Comparison of ENCODE assay signal across 8 cellular contexts in genomic region chr11:10930961-10931760, GRCh38.
DNase-seq lines count a peak whose midpoint lies in the region; ATAC-seq, FAIRE-seq and TF ChIP-seq lines count a peak whose summit lies in the region.

No MANE protein-coding gene starts in this region.

- H3K9me2 ChIP-seq in SU-DHL-6 (replicated peaks; ENCODE audit: insufficient read depth, low read length) = no peaks in the 10 kb centered on the region

- H3F3A ChIP-seq in SU-DHL-6 (ENCODE audit: insufficient read depth) = no peaks in the 10 kb centered on the region

- H3K9me3 ChIP-seq in SU-DHL-6 (ENCODE audit: insufficient read depth, low read length) (no peaks in the 10 kb centered on the region), heart right ventricle (no peaks in the 10 kb centered on the region), pancreas (no peaks in the 10 kb centered on the region), vagina (no peaks in the 10 kb centered on the region)

- TF ChIP-seq POLR2A in vagina (IDR thresholded peaks at IDR 0.05) = peak in 1 of 2 donors; percentile 22

- H3K79me2 ChIP-seq in KMS-11 (ENCODE audit: insufficient read depth, low read depth) = no peaks in the 10 kb centered on the region
- H3K79me2 ChIP-seq in SU-DHL-6 (ENCODE audit: insufficient read depth, low read length) = no peaks in the 10 kb centered on the region

- no peak overlapping the region for H3K27ac ChIP-seq in KMS-11
- H3K27ac ChIP-seq in SU-DHL-6 (ENCODE audit: low read depth, low read length) = no peak overlapping the region
- peak overlapping the region; percentile 87 for H3K27ac ChIP-seq in angular gyrus (ENCODE audit: low read depth, low read length)
- H3K27ac ChIP-seq in heart right ventricle = peak overlapping the region; percentile 72 to 92 (median 88)
- H3K27ac ChIP-seq in pancreas = peak overlapping the region; percentile 25 to 77 (median 58)
- H3K27ac ChIP-seq in vagina = peak overlapping the region; percentile 99

- H3K4me1 ChIP-seq in KMS-11 (ENCODE audit: low read depth, poor library complexity, severe bottlenecking) (peaks cover 3% of the 10 kb centered on the region), heart right ventricle (peaks cover 0 to 37% (median 17%) of the 10 kb centered on the region in 9 donors), pancreas (peaks cover 0 to 5% (median 3%) of the 10 kb centered on the region in 3 donors), vagina (peaks cover 34% of the 10 kb centered on the region)

- no peaks in the 10 kb centered on the region for H3K36me3 ChIP-seq in KMS-11 (ENCODE audit: insufficient read depth)
- no peaks in the 10 kb centered on the region for H3K36me3 ChIP-seq in SU-DHL-6 (ENCODE audit: low read length)
- no peaks in the 10 kb centered on the region for H3K36me3 ChIP-seq in heart right ventricle
- no peaks in the 10 kb centered on the region for H3K36me3 ChIP-seq in pancreas
- no peaks in the 10 kb centered on the region for H3K36me3 ChIP-seq in vagina

- no peak overlapping the region for H3K4me3 ChIP-seq in KMS-11 (IDR thresholded peaks at IDR 0.05; ENCODE audit: insufficient read depth, low read depth, low read length)
- peak overlapping the region; percentile 45 for H3K4me3 ChIP-seq in SU-DHL-6 (ENCODE audit: insufficient read depth, low read length, poor library complexity, severe bottlenecking)
- peak overlapping the region; percentile 58 to 91 (median 70) for H3K4me3 ChIP-seq in heart right ventricle
- H3K4me3 ChIP-seq in pancreas = peak overlapping the region; percentile 38 to 81 (median 53)
- H3K4me3 ChIP-seq in vagina = peak overlapping the region; percentile 78 to 88

- ATAC-seq in heart right ventricle (peak; percentile 74 to 86 (median 82)), pancreas (peak; percentile 60 to 74 (median 68)), GM18907 (IDR thresholded peaks at IDR 0.05; ENCODE audit: unreplicated experiment) (no peak)

- H4K20me1 ChIP-seq in KMS-11 (ENCODE audit: insufficient read depth) (no peaks in the 10 kb centered on the region), SU-DHL-6 (ENCODE audit: low read depth, low read length) (no peaks in the 10 kb centered on the region)

- no peak overlapping the region for H3K9ac ChIP-seq in KMS-11
- peak overlapping the region; percentile 44 for H3K9ac ChIP-seq in SU-DHL-6 (ENCODE audit: low read length)

- peak; percentile 74 for DNase-seq in DMS79 treated with DMSO at 0.1 percent for 48 hours (lab: John Stamatoyannopoulos, UW)
- DNase-seq in heart right ventricle = peak; percentile 79 to 80
- DNase-seq in pancreas = peak; percentile 48 to 80 (median 62)
- peak in 1 of 2 donors; percentile 90 for DNase-seq in vagina (ENCODE audit: extremely low spot score in 2 of 2)

- intact Hi-C loops in heart right ventricle (cut with DNase I) (loop anchor here in 9 of 10 donors (2.0 to 10.0 kb wide), 10 partner anchors 72 to 856 kb away; partner anchors contain the start of genes EIF4G2 (in 2 of the 9), ZBED5 (in 2 of the 9) and GALNT18 (in 1 of the 9)), pancreas (cut with DNase I) (loop anchor here in 2 of 3 donors (5.0 to 10.0 kb wide), 2 partner anchors 91 to 136 kb away; no protein-coding TSS in a partner anchor), vagina (cut with DNase I) (loop anchor here (1.0 to 10.0 kb wide), 4 partner anchors 74 to 854 kb away; partner anchors contain the start of gene ZBED5)

- H3K27me3 ChIP-seq in KMS-11 (ENCODE audit: insufficient read depth, low read depth) (no peaks in the 10 kb centered on the region), SU-DHL-6 (ENCODE audit: low read length) (no peaks in the 10 kb centered on the region), heart right ventricle (peaks cover 0 to 49% (median 0%) of the 10 kb centered on the region in 7 donors), pancreas (no peaks in the 10 kb centered on the region), vagina (no peaks in the 10 kb centered on the region)

- 0 out of 2 replicates have a peak overlapping the region, but pooled peaks have one; percentile 13 for H3K4me2 ChIP-seq in KMS-11
- H3K4me2 ChIP-seq in SU-DHL-6 (ENCODE audit: low read depth, low read length, poor library complexity, severe bottlenecking) = peak overlapping the region; percentile 58

- TF ChIP-seq CTCF in KMS-11 (conservative IDR thresholded peaks at IDR 0.05; ENCODE audit: low read depth, low read length) (no peak), SU-DHL-6 (IDR thresholded peaks at IDR 0.05; ENCODE audit: insufficient read depth, low read length, poor library complexity, severe bottlenecking) (no peak), heart right ventricle (IDR thresholded peaks at IDR 0.05) (no peak), pancreas (IDR thresholded peaks at IDR 0.05) (no peak), vagina (IDR thresholded peaks at IDR 0.05) (no peak)

- H2AFZ ChIP-seq in KMS-11 (ENCODE audit: low read depth) (peak overlapping the region; percentile 26; the same call in 1 of the 2 replicates), SU-DHL-6 (ENCODE audit: low read depth, low read length, severe bottlenecking) (peak overlapping the region; percentile 74)

- 1% methylated on average over 62 to 71 of the region's 71 CpGs for WGBS in heart right ventricle, 2 donors
- WGBS in pancreas, 2 donors = 0% methylated on average over 46 to 71 of the region's 71 CpGs

- no peak for FAIRE-seq in pancreas (lab: Jason Lieb, UNC)

Comparison
In these comparisons a context has a peak if more than half of its experiments do, and no peak if none do; other contexts are left out.
1. H3K27ac ChIP-seq: peak in angular gyrus (single experiment), heart right ventricle (10 of 10), pancreas (4 of 4) and vagina (single experiment); none in KMS-11 (single experiment) and SU-DHL-6 (single experiment).